Comparison of ENCODE assay signal across 14 cellular contexts in the genomic region with DNA sequence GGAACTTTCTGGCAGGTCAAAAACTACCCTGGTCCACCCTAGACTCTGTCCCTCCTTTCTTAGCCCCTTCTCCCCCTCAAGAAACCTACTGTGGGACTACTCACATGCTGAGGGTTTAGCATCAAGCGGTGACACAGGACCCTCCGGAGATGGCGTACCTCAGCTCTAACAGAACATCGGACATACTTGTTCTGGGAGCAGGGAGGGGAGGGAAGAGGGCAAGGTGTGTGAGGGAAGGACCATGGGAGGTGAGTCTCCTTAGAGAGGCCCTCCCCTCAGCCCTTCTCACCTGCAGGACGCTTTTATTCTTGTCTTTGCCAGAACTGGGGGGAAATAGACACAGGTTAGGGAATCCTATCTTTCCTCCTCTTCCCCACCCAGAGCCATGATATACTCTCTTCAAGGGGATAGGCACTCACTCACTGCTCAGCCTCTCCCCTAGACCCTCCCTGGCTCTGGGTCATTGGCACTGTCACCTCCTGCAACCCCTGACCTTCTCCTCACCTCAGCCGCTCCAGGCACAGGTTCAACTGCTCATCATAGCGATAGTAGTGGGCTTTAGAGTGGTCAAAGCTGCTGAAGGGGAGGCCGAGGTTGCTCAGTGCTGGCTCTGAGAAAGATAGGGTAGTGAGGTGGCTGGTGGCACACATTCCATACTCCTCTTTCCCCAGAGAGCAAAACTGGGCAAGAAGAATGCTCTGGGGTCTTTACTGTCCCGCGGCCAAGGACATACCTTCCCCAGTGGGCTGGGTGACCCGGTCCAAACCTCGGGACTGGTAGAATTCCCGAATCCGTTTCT. TPM values are rescaled to one million over a fixed set of nuclear protein-coding genes. Genes with fewer than 3 reads are reported as not detected.
DNase-seq lines count a peak whose midpoint lies in the region; ATAC-seq and TF ChIP-seq lines count a peak whose summit lies in the region.
"Had no signal": no experiment of that assay in that cellular context is flagged by ENCODE, and none has a peak within 500 bp of the region (broad histone marks: within the 10 kb centered on the region; RNA-seq: fewer than 3 reads in every experiment).

No MANE protein-coding gene starts in this region.

- H3K27me3 Mint-ChIP-seq in neural crest cell (ENCODE audit: low read depth) = peaks cover 91% of the 10 kb centered on the region

- 0 out of 2 replicates have a peak overlapping the region, but pooled peaks have one; percentile 1 for H3K4me3 ChIP-seq in BJ (ENCODE audit: low read depth, low read length)
- no peak overlapping the region for H3K4me3 ChIP-seq in MM.1S (ENCODE audit: low read length)
- H3K4me3 ChIP-seq in duodenal mucosa (ENCODE audit: low read depth in 1 of 2, low read length in 2 of 2) = peak overlapping the region; percentile 33 to 43

- H3K27ac ChIP-seq in MM.1S (ENCODE audit: low read length) (no peak overlapping the region), duodenal mucosa (ENCODE audit: low read depth, low read length) (no peak overlapping the region)

- peaks cover 13% of the 10 kb centered on the region for H3K79me2 ChIP-seq in MM.1S (ENCODE audit: low read length)

- H3K9ac ChIP-seq in MM.1S (ENCODE audit: low read length) = no peak overlapping the region
- peak overlapping the region in 1 of 2 donors; percentile 43 for H3K9ac ChIP-seq in duodenal mucosa (ENCODE audit: low read depth in 1 of 2, low read length in 2 of 2)

- H3K27ac Mint-ChIP-seq in neural crest cell (ENCODE audit: unreplicated experiment) = no peak overlapping the region

- POLR2A ChIA-PET in BJ (lab: Charles Lee) = no interaction called here

- peak overlapping the region; percentile 99 for H3K4me3 Mint-ChIP-seq in neural crest cell

- no peak for ATAC-seq in GM19324 (IDR thresholded peaks at IDR 0.05; ENCODE audit: low FRiP score, unreplicated experiment)

- CTCF ChIA-PET in BJ (lab: Yijun Ruan, JAX) = interaction anchor here (1.0 to 3.1 kb wide), 4 partner anchors 15 to 84 kb away, joined by 4 to 12 read pairs (median 8); a partner anchor contains a TSS

- H2AFZ ChIP-seq in MM.1S (ENCODE audit: low read length) = no peak overlapping the region

- no peak for TF ChIP-seq CTCF in BJ (IDR thresholded peaks at IDR 0.05; ENCODE audit: insufficient read depth, low read depth, low read length)
- no peak for TF ChIP-seq CTCF in MM.1S (IDR thresholded peaks at IDR 0.05; ENCODE audit: low read length)
- no peak for TF ChIP-seq CTCF in neural crest cell (conservative IDR thresholded peaks at IDR 0.05)

- H3K36me3 Mint-ChIP-seq in neural crest cell (ENCODE audit: low read depth) = peaks cover 23% of the 10 kb centered on the region

- H3K4me1 Mint-ChIP-seq in neural crest cell = peaks cover 37% of the 10 kb centered on the region

- H3K9me2 ChIP-seq in MM.1S (replicated peaks; ENCODE audit: insufficient read depth, low read length) = no peaks in the 10 kb centered on the region

- H3K27me3 ChIP-seq in BJ (ENCODE audit: control insufficient read depth, insufficient read depth, low read length) (0 out of 2 replicates have a peak, but pooled peaks cover under 1% of the 10 kb centered on the region), MM.1S (replicated peaks; ENCODE audit: insufficient read depth, low read length) (peaks cover 14% of the 10 kb centered on the region), duodenal mucosa (ENCODE audit: control insufficient read depth in 1 of 2, insufficient read depth in 2 of 2, low read length in 2 of 2) (peaks cover 0 to 17% of the 10 kb centered on the region in 2 donors)

- H3K9me3 ChIP-seq in MM.1S (replicated peaks; ENCODE audit: insufficient read depth, low read length) = no peaks in the 10 kb centered on the region
- H3K9me3 ChIP-seq in duodenal mucosa (ENCODE audit: control insufficient read depth in 1 of 2, low read length in 2 of 2) = no peaks in the 10 kb centered on the region

- peaks cover 11% of the 10 kb centered on the region for H3K36me3 ChIP-seq in BJ (ENCODE audit: control insufficient read depth, insufficient read depth, low read length)
- H3K36me3 ChIP-seq in MM.1S (replicated peaks; ENCODE audit: insufficient read depth, low read length) = no peaks in the 10 kb centered on the region
- peaks cover 0 to 11% of the 10 kb centered on the region in 2 donors for H3K36me3 ChIP-seq in duodenal mucosa (ENCODE audit: control insufficient read depth in 1 of 2, insufficient read depth in 2 of 2, low read length in 2 of 2)

- H4K20me1 ChIP-seq in MM.1S (ENCODE audit: insufficient read depth, low read length) = no peaks in the 10 kb centered on the region

- DNase-seq in BJ (ENCODE audit: low read depth) (no peak), MM.1S (no peak), neural crest cell (ENCODE audit: low read depth, low spot score) (no peak), SIG-M5 treated with dmso at 0.1 percent for 504 hours (lab: John Stamatoyannopoulos, UW; ENCODE audit: unreplicated experiment) (no peak), NCI-H2107 (lab: John Stamatoyannopoulos, UW) (no peak), A172 (ENCODE audit: low spot score) (no peak)
- DNase-seq: effector CD8-positive, alpha-beta T cell; NCI-H69; T1000 had no signal

- 0 out of 2 replicates have a peak, but pooled peaks cover 14% of the 10 kb centered on the region for H3F3A ChIP-seq in MM.1S (ENCODE audit: insufficient read depth, low read length)

- 0 out of 2 replicates have a peak overlapping the region, but pooled peaks have one; percentile 10 for H3K4me2 ChIP-seq in MM.1S (ENCODE audit: low read depth, low read length)

- peaks cover 3% of the 10 kb centered on the region for H3K9me3 Mint-ChIP-seq in neural crest cell

- H3K4me1 ChIP-seq in MM.1S (ENCODE audit: low read length) (peaks cover 14% of the 10 kb centered on the region), duodenal mucosa (ENCODE audit: control insufficient read depth in 1 of 2, insufficient read depth in 2 of 2, low read length in 2 of 2) (peaks cover 46 to 49% of the 10 kb centered on the region in 2 donors)

RNA-seq across cellular contexts. Expression of a gene that starts 1.8 kb away (rescaled TPM):
- 28.7 and 30.6 TPM in 2 replicates for polyA plus RNA-seq in BJ (2011; rRNA removed)
- 29.8 and 59.0 TPM in 2 replicates for polyA minus RNA-seq in BJ (2011; rRNA and poly(A)+ RNA removed)
- 25.4 and 30.0 TPM in 2 replicates for total RNA-seq in neural crest cell
- 33.9 and 67.3 TPM in 2 replicates for total RNA-seq in A172 (2014; rRNA removed; shearing (Covaris generic))

RNA-seq across cellular contexts. Expression of a gene that starts 6.2 kb away (rescaled TPM):
- 0.37 and 0.61 TPM in 2 replicates for polyA plus RNA-seq in BJ (2011; rRNA removed)
- 0.19 and 0.31 TPM in 2 replicates for polyA minus RNA-seq in BJ (2011; rRNA and poly(A)+ RNA removed)
- total RNA-seq in neural crest cell = 0.28 TPM in 1 of 2 replicates, not detected in the other
- total RNA-seq in A172 (2014; rRNA removed; shearing (Covaris generic)) = 0.45 TPM in 1 of 2 replicates, not detected in the other

RNA-seq across cellular contexts. Expression of a gene that starts 8.6 kb away (rescaled TPM):
- not detected in 2 replicates for polyA plus RNA-seq in BJ (2011; rRNA removed)
- not detected in 2 replicates for polyA minus RNA-seq in BJ (2011; rRNA and poly(A)+ RNA removed)
- total RNA-seq in neural crest cell = not detected in 2 replicates
- 0.90 and 1.7 TPM in 2 replicates for total RNA-seq in A172 (2014; rRNA removed; shearing (Covaris generic))
- total RNA-seq: Daoy, pulmonary artery endothelial cell had no signal

RNA-seq across cellular contexts. Expression of a gene that starts 20.4 kb away (rescaled TPM):
- 0.12 TPM in 1 of 2 replicates, not detected in the other for polyA plus RNA-seq in BJ (2011; rRNA removed)
- polyA minus RNA-seq in BJ (2011; rRNA and poly(A)+ RNA removed) = not detected in 2 replicates
- 0.49 and 0.77 TPM in 2 replicates for total RNA-seq in neural crest cell
- 0.17 TPM in 1 of 2 replicates, not detected in the other for total RNA-seq in A172 (2014; rRNA removed; shearing (Covaris generic))
- total RNA-seq: LHCN-M2, pulmonary artery endothelial cell had no signal

RNA-seq across cellular contexts. Expression of a gene that starts 22.8 kb away (rescaled TPM):
- polyA plus RNA-seq in BJ (2011; rRNA removed) = 19.4 and 26.0 TPM in 2 replicates
- 11.4 and 19.4 TPM in 2 replicates for polyA minus RNA-seq in BJ (2011; rRNA and poly(A)+ RNA removed)
- total RNA-seq in neural crest cell = 29.6 and 31.6 TPM in 2 replicates
- total RNA-seq in A172 (2014; rRNA removed; shearing (Covaris generic)) = 14.7 and 16.5 TPM in 2 replicates
